Comparison of ENCODE assay signal across 8 cellular contexts in the genomic region with DNA sequence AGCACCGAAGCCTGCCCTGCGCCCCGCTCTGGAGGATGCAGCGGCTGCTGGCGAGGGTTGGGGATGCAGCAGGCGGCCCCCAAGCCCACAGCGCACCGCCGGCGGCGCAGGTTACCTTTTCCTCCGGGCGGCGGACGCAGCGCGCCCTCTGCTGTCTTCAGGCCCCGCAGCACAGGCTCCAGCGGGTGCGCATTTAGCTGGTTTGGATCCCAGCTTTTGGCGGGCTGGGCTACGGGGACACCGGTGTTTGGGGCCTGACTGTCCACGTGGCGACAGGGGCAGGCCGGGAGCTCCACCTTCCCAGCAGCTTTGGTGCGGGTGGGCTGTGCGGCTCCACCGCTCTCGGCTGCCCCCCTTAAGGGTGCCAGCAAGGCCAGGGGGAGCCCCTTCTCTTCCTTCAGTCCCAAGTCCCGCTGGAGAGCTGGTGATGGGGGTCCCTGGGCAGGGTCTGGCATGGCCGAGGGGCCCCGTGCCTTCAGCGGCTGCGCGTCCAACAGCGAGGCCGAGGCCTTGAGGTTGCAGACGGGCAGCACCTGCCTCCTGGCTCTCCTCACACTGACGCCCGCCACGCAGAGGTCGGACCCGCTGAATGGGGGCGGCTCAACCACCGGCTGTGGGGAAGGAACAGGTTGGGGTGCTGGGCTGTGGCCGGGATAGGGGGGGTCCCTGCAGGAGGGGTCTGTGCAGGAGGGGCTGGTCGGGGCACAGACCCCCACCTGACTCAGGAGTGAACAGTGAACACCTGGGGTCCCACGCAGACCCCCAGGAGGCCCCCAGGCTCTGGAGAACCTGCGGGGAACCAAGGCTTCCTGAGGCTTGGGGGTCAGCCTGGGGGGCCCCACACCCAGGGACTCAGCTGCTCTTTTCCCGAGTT. TPM values are rescaled to one million over a fixed set of nuclear protein-coding genes. Genes with fewer than 3 reads are reported as not detected.
DNase-seq lines count a peak whose midpoint lies in the region; ATAC-seq and TF ChIP-seq lines count a peak whose summit lies in the region.

No MANE protein-coding gene starts in this region.

- H3K4me2 ChIP-seq in HCT116 (ENCODE audit: low read length), result peak overlapping the region; percentile 94

- H2AFZ ChIP-seq in HCT116 (ENCODE audit: low read depth, low read length, poor library complexity, severe bottlenecking), result peak overlapping the region; percentile 61

- H3K27me3 ChIP-seq in CD4-positive, alpha-beta T cell (ENCODE audit: control insufficient read depth, insufficient read depth, low read length), result peaks cover 9% of the 10 kb centered on the region
- H3K27me3 ChIP-seq in HCT116 (ENCODE audit: insufficient read depth, low read length) (no peaks in the 10 kb centered on the region), right lobe of liver (no peaks in the 10 kb centered on the region)

- DNase-seq in CD4-positive, alpha-beta T cell, result peak; percentile 69 to 84 (median 75)
- DNase-seq in HCT116 (ENCODE audit: low read depth, low spot score) (peak; percentile 75), NCI-H510A (lab: John Stamatoyannopoulos, UW) (peak; percentile 58), dermis microvascular lymphatic vessel endothelial cell (ENCODE audit: low read depth in 2 of 2) (peak; percentile 41 to 74), right lobe of liver (peak; percentile 77 to 80 (median 79))
- DNase-seq in activated CD4-positive, alpha-beta T cell treated with anti-CD3 and anti-CD28 coated beads, Interleukin-2, amount 50 U/mL, for 48 hours, result peak; percentile 84 to 88
- peak; percentile 65 to 73 (median 73) for DNase-seq in stimulated activated CD4-positive, alpha-beta T cell treated with anti-CD3 and anti-CD28 coated beads, TNF-alpha, amount 100 ng/mL, for 4 hours (ENCODE audit: low read depth in 3 of 3)

- H3K4me3 ChIP-seq in HCT116 (replicated peaks in 1 of 2; ENCODE audit: low read depth in 1 of 2, low read length in 2 of 2), result peak overlapping the region; percentile 41 to 55
- no peak overlapping the region for H3K4me3 ChIP-seq in right lobe of liver

- TF ChIP-seq CTCF in CD4-positive, alpha-beta T cell (IDR thresholded peaks at IDR 0.05), result peak; percentile 86
- TF ChIP-seq CTCF in HCT116 (IDR thresholded peaks at IDR 0.05 in 2 of 3, conservative IDR thresholded peaks at IDR 0.05 in 1 of 3; ENCODE audit: borderline replicate concordance in 1 of 3, insufficient read depth in 1 of 3, low read depth in 2 of 3, low read length in 2 of 3) (peak; percentile 82 to 98 (median 88)), right lobe of liver (IDR thresholded peaks at IDR 0.05) (peak; percentile 88 to 97 (median 92))

- 14% methylated on average over 12 of the region's 51 CpGs for WGBS in right lobe of liver (ENCODE audit: insufficient coverage, low coverage, low lambda C conversion rate, missing lambda C conversion rate)

- TF ChIP-seq RAD21 in HCT116 (IDR thresholded peaks at IDR 0.05; ENCODE audit: low read depth), result peak; percentile 100

- BruUV-seq in HCT116 (replicated peaks; lab: Mats Ljungman, UMichigan), result no TSS peak

- H4K20me1 ChIP-seq in HCT116 (ENCODE audit: insufficient read depth), result no peaks in the 10 kb centered on the region

- intact Hi-C loops in CD4-positive, alpha-beta T cell (cut with DNase I, micrococcal nuclease), result loop anchor here (1.0 to 10.0 kb wide), 6 partner anchors 38 to 263 kb away; no protein-coding TSS in a partner anchor
- intact Hi-C loops in HCT116 (cut with micrococcal nuclease), result loop anchor here (1.0 kb wide), 2 partner anchors 99 to 263 kb away; no protein-coding TSS in a partner anchor
- intact Hi-C loops in right lobe of liver (cut with DNase I), result loop anchor here (5.0 to 10.0 kb wide), 3 partner anchors 103 to 266 kb away; no protein-coding TSS in a partner anchor

- H3K27me3 Mint-ChIP-seq in CD4-positive, alpha-beta T cell, result peaks cover 14% of the 10 kb centered on the region

- no peaks in the 10 kb centered on the region for H3K9me3 Mint-ChIP-seq in CD4-positive, alpha-beta T cell

- RAD21 ChIA-PET in HCT116 (lab: Charles Lee; ENCODE audit: low non-redundant PET in 1 of 2, low total read pairs in 2 of 2, uncharacterized antibody in 2 of 2, unreplicated experiment in 2 of 2), result interaction anchor here (0.5 to 3.2 kb wide), 9 partner anchors 60 to 263 kb away, joined by 3 to 36 read pairs (median 3); no protein-coding TSS in a partner anchor

- CTCF ChIA-PET in CD4-positive, alpha-beta T cell (lab: Charles Lee), result interaction anchor here (0.5 to 2.3 kb wide), 27 partner anchors 12 to 263 kb away, joined by 3 to 36 read pairs (median 4); partner anchors contain the start of genes IL17REL and PIM3
- CTCF ChIA-PET in HCT116 (lab: Charles Lee), result interaction anchor here (0.6 to 2.1 kb wide), 17 partner anchors 10 to 263 kb away, joined by 3 to 115 read pairs (median 5); partner anchors contain the start of genes ALG12 and CRELD2

- no peak for TF ChIP-seq POLR2A in HCT116 (IDR thresholded peaks at IDR 0.05; ENCODE audit: borderline replicate concordance, extremely low read depth, insufficient read depth, insufficient read length)
- TF ChIP-seq POLR2A in right lobe of liver (IDR thresholded peaks at IDR 0.05), result no peak

- H3K4me3 Mint-ChIP-seq in CD4-positive, alpha-beta T cell, result no peak overlapping the region

- H3K36me3 Mint-ChIP-seq in CD4-positive, alpha-beta T cell (ENCODE audit: low read depth), result no peaks in the 10 kb centered on the region

- H3K4me1 Mint-ChIP-seq in CD4-positive, alpha-beta T cell (ENCODE audit: low read depth), result peaks cover 7% of the 10 kb centered on the region

- H3K27ac ChIP-seq in CD4-positive, alpha-beta T cell (ENCODE audit: low read depth, low read length), result no peak overlapping the region
- H3K27ac ChIP-seq in HCT116 (ENCODE audit: low read depth, low read length) (no peak overlapping the region), right lobe of liver (no peak overlapping the region)

- H3K9ac ChIP-seq in HCT116 (ENCODE audit: low read length), result no peak overlapping the region; the same call in 1 of the 2 replicates

- no peak overlapping the region for H3K27ac Mint-ChIP-seq in CD4-positive, alpha-beta T cell

- ATAC-seq in CD4-positive, alpha-beta T cell (ENCODE audit: poor library complexity), result peak; percentile 95
- peak; percentile 95 for ATAC-seq in HCT116
- ATAC-seq in right lobe of liver, result peak; percentile 90 to 97 (median 91)
- no peak for ATAC-seq in HG03469 (IDR thresholded peaks at IDR 0.05; ENCODE audit: unreplicated experiment)

- H3K9me2 ChIP-seq in HCT116 (ENCODE audit: insufficient read depth), result no peaks in the 10 kb centered on the region

- no peaks in the 10 kb centered on the region for H3K36me3 ChIP-seq in HCT116 (ENCODE audit: control insufficient read depth in 1 of 2, insufficient read depth in 2 of 2, low read length in 2 of 2)
- no peaks in the 10 kb centered on the region for H3K36me3 ChIP-seq in right lobe of liver

- no peaks in the 10 kb centered on the region for H3K79me2 ChIP-seq in HCT116 (ENCODE audit: insufficient read depth, low read length)

- H3K4me1 ChIP-seq in HCT116 (ENCODE audit: control insufficient read depth in 1 of 2, insufficient read depth in 2 of 2, low read length in 2 of 2), result peaks cover 4 to 13% of the 10 kb centered on the region in 2 experiments; a peak in 2 of 4 replicates
- peaks cover 0 to 8% (median 0%) of the 10 kb centered on the region in 4 donors for H3K4me1 ChIP-seq in right lobe of liver

- H3K9me3 ChIP-seq in CD4-positive, alpha-beta T cell (ENCODE audit: control insufficient read depth, low read length), result no peaks in the 10 kb centered on the region
- no peaks in the 10 kb centered on the region for H3K9me3 ChIP-seq in HCT116 (ENCODE audit: control insufficient read depth in 1 of 2, insufficient read depth in 1 of 2, low read depth in 1 of 2, low read length in 2 of 2)
- no peaks in the 10 kb centered on the region for H3K9me3 ChIP-seq in right lobe of liver

- POLR2A ChIA-PET in CD4-positive, alpha-beta T cell (lab: Charles Lee), result interaction anchor here (0.7 to 2.1 kb wide), 6 partner anchors 63 to 263 kb away, joined by 3 to 14 read pairs (median 4); no protein-coding TSS in a partner anchor
- POLR2A ChIA-PET in HCT116 (lab: Charles Lee), result interaction anchor here (1.0 to 1.1 kb wide), 3 partner anchors 95 to 263 kb away, joined by 4 to 13 read pairs (median 4); no protein-coding TSS in a partner anchor

TF ChIP-seq in HCT116, 20 proteins besides CTCF, POLR2A, EP300 and RAD21:
- TF ChIP-seq ZFX (IDR thresholded peaks at IDR 0.05) (peak; percentile 57; the same call in 1 of the 2 replicates), FOSL1 (IDR thresholded peaks at IDR 0.05; ENCODE audit: low read depth) (no peak), MAX (IDR thresholded peaks at IDR 0.05) (peak; percentile 85; the same call in 1 of the 2 replicates)

RNA-seq across cellular contexts. Expression of gene IL17REL, which starts 18.0 kb away (rescaled TPM):
- not detected for total RNA-seq in CD4-positive, alpha-beta T cell
- total RNA-seq in HCT116 (2021; ENCODE audit: unreplicated experiment) (not detected), dermis microvascular lymphatic vessel endothelial cell (under 0.01 TPM in 1 of 2 replicates, not detected in the other), right lobe of liver (not detected)
- not detected in 2 replicates for polyA plus RNA-seq in HCT116 (2012)

RNA-seq across cellular contexts. Expression of gene TTLL8, which starts 27.5 kb away (rescaled TPM):
- not detected for total RNA-seq in CD4-positive, alpha-beta T cell
- total RNA-seq in HCT116 (2021; ENCODE audit: unreplicated experiment) (not detected), dermis microvascular lymphatic vessel endothelial cell (not detected in 2 replicates), right lobe of liver (not detected)
- not detected in 2 replicates for polyA plus RNA-seq in HCT116 (2012)

RNA-seq across cellular contexts. Expression of gene MLC1, which starts 54.7 kb away (rescaled TPM):
- total RNA-seq in CD4-positive, alpha-beta T cell, result under 1 TPM in 1 of 2 experiments, not detected in 1; 0.16 TPM
- total RNA-seq in HCT116 (2021; ENCODE audit: unreplicated experiment) (not detected), dermis microvascular lymphatic vessel endothelial cell (not detected in 2 replicates), right lobe of liver (under 1 TPM in 2 of 6 experiments, not detected in 4; 0.60 to 0.68 TPM)
- 0.04 TPM in 1 of 2 replicates, not detected in the other for polyA plus RNA-seq in HCT116 (2012)

RNA-seq across cellular contexts. Expression of gene MOV10L1, which starts 59.3 kb away (rescaled TPM):
- not detected for total RNA-seq in CD4-positive, alpha-beta T cell
- not detected for total RNA-seq in HCT116 (2021; ENCODE audit: unreplicated experiment)
- 0.25 and 0.49 TPM in 2 replicates for polyA plus RNA-seq in HCT116 (2012)
- total RNA-seq in dermis microvascular lymphatic vessel endothelial cell, result 22.7 and 44.1 TPM in 2 replicates
- total RNA-seq in right lobe of liver, result under 1 TPM in 4 of 6 experiments, not detected in 2; 0.21 to 0.31 (median 0.24) TPM

Comparison
In these comparisons a context has a peak if more than half of its experiments do, and no peak if none do; other contexts are left out.
1. H3K4me3 ChIP-seq: peak in HCT116 (2 of 2); none in right lobe of liver (0 of 3).
2. Peak in every context shown above with its lines, with median percentiles within 50 percentile points of each other: DNase-seq and CTCF ChIP-seq.